21 cellular contexts compared by ENCODE assay signal in the genomic region with DNA sequence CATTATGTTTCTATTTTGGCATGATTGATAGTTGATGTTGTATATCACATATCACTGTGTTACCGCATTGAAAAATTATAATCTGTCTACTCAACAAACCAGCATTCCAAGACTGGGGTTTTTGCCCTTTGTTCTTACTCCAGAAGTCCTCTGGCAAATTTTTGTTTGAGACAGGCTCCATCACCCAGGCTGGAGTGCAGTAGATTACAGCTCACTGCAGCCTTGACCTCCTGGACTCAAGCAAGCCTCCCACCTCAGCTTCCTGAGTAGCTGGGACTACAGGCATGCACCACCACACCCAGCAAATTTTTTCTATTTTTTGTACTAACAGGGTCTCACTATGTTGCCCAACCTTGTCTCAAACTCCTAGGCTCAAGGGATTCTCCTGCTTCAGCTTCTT.
DNase-seq lines count a peak whose midpoint lies in the region; ATAC-seq, FAIRE-seq and TF ChIP-seq lines count a peak whose summit lies in the region.
"Had no signal": no experiment of that assay in that cellular context is flagged by ENCODE, and none has a peak within 500 bp of the region (broad histone marks: within the 10 kb centered on the region; RNA-seq: fewer than 3 reads in every experiment).

No MANE protein-coding gene starts in this region.

- no peaks in the 10 kb centered on the region for H4K20me1 ChIP-seq in HepG2 (ENCODE audit: insufficient read depth, low read length)
- no peaks in the 10 kb centered on the region for H4K20me1 ChIP-seq in SU-DHL-6 (ENCODE audit: low read depth, low read length)
- H4K20me1 ChIP-seq: BLaER1 had no signal

- H3K4me3 Mint-ChIP-seq in natural killer cell (no peak overlapping the region), CD14-positive monocyte (no peak overlapping the region)
- H3K4me3 Mint-ChIP-seq: B cell; CD4-positive, alpha-beta T cell; CD8-positive, alpha-beta memory T cell had no signal

- no peaks in the 10 kb centered on the region for H3K36me3 Mint-ChIP-seq in natural killer cell
- no peaks in the 10 kb centered on the region for H3K36me3 Mint-ChIP-seq in CD14-positive monocyte
- H3K36me3 Mint-ChIP-seq: CD8-positive, alpha-beta memory T cell had no signal

- intact Hi-C loops in HepG2 (cut with micrococcal nuclease; ENCODE audit: unreplicated experiment), result no loop called here
- intact Hi-C loops in right lobe of liver (cut with DNase I), result no loop called here
- intact Hi-C loops in testis (cut with DNase I; ENCODE audit: low total_unique reads), result no loop called here
- intact Hi-C loops in natural killer cell (cut with micrococcal nuclease), result no loop called here
- intact Hi-C loops in CD14-positive monocyte (cut with micrococcal nuclease), result no loop called here

- TF ChIP-seq EP300 in HepG2 (IDR thresholded peaks at IDR 0.05; ENCODE audit: low read depth in 2 of 2, low read length in 2 of 2) (no peak), HepG2 (CRISPR knock-in tag; IDR thresholded peaks at IDR 0.05; ENCODE audit: borderline replicate concordance) (no peak)

- H3K9me3 Mint-ChIP-seq in natural killer cell (no peaks in the 10 kb centered on the region), CD14-positive monocyte (peaks cover 0 to 4% (median 3%) of the 10 kb centered on the region in 7 donors)
- H3K9me3 Mint-ChIP-seq: CD4-positive, alpha-beta T cell had no signal

- H3K36me3 ChIP-seq in HepG2 (replicated peaks in 1 of 2; ENCODE audit: control insufficient read depth in 1 of 2, insufficient read depth in 2 of 2, low read length in 2 of 2), result no peaks in the 10 kb centered on the region
- H3K36me3 ChIP-seq in right lobe of liver, result no peaks in the 10 kb centered on the region
- H3K36me3 ChIP-seq in SU-DHL-6 (ENCODE audit: low read length), result 0 out of 2 replicates have a peak, but pooled peaks cover 3% of the 10 kb centered on the region
- H3K36me3 ChIP-seq in testis (ENCODE audit: low read depth, missing control alignments), result no peaks in the 10 kb centered on the region
- H3K36me3 ChIP-seq: BLaER1 had no signal

- no peaks in the 10 kb centered on the region for H3K4me1 ChIP-seq in HepG2 (ENCODE audit: insufficient read depth, low read length)
- no peaks in the 10 kb centered on the region for H3K4me1 ChIP-seq in right lobe of liver
- H3K4me1 ChIP-seq in testis, result peaks cover 5% of the 10 kb centered on the region
- H3K4me1 ChIP-seq: BLaER1 had no signal

- H3K79me2 ChIP-seq in HepG2 (ENCODE audit: insufficient read depth, low read length), result no peaks in the 10 kb centered on the region
- no peaks in the 10 kb centered on the region for H3K79me2 ChIP-seq in SU-DHL-6 (ENCODE audit: insufficient read depth, low read length)

- H3K27ac ChIP-seq in HepG2 (ENCODE audit: extremely low read length, insufficient read depth, low read length), result no peak overlapping the region
- H3K27ac ChIP-seq in right lobe of liver, result no peak overlapping the region
- H3K27ac ChIP-seq in SU-DHL-6 (ENCODE audit: low read depth, low read length), result no peak overlapping the region
- H3K27ac ChIP-seq in testis, result no peak overlapping the region
- H3K27ac ChIP-seq: 22Rv1, BLaER1, C4-2B, GM23248 had no signal

- H3K9ac ChIP-seq in HepG2 (ENCODE audit: insufficient read depth, low read depth, low read length) (no peak overlapping the region), SU-DHL-6 (ENCODE audit: low read length) (no peak overlapping the region)
- H3K9ac ChIP-seq: BLaER1, GM23248 had no signal

- in situ Hi-C loops in HepG2 (cut with HindIII; ENCODE audit: extremely low pct_ligation_motif_present, low pct_unique_long_range_greater_than_20kb), result no loop called here

- H3F3A ChIP-seq in SU-DHL-6 (ENCODE audit: insufficient read depth), result no peaks in the 10 kb centered on the region; the same call in 1 of the 2 replicates

- H3K9me3 ChIP-seq in HepG2 (ENCODE audit: low read length) (no peaks in the 10 kb centered on the region), right lobe of liver (no peaks in the 10 kb centered on the region), SU-DHL-6 (ENCODE audit: insufficient read depth, low read length) (0 out of 2 replicates have a peak, but pooled peaks cover 6% of the 10 kb centered on the region), testis (no peaks in the 10 kb centered on the region)
- H3K9me3 ChIP-seq: BLaER1 had no signal

- DNase-seq in HepG2 (ENCODE audit: low spot score) (no peak), right lobe of liver (no peak), testis (peak; percentile 21), natural killer cell (no peak), CD14-positive monocyte (ENCODE audit: low spot score) (no peak)
- DNase-seq: CD4-positive, alpha-beta T cell; CD8-positive, alpha-beta memory T cell; DMS 273 treated with DMSO at 0.1 percent for 48 hours; DMS79; EL; GDM1; GM23248; HCEC 1CT had no signal

- H3K4me3 ChIP-seq in HepG2 (replicated peaks in 1 of 3; ENCODE audit: insufficient read depth in 1 of 3, low read depth in 2 of 3, low read length in 3 of 3) (no peak overlapping the region), right lobe of liver (no peak overlapping the region), SU-DHL-6 (ENCODE audit: insufficient read depth, low read length, poor library complexity, severe bottlenecking) (no peak overlapping the region), testis (no peak overlapping the region)
- H3K4me3 ChIP-seq: BLaER1, GM12878, GM23248 had no signal

- H3K4me2 ChIP-seq in HepG2 (ENCODE audit: low read depth, low read length), result no peak overlapping the region
- no peak overlapping the region for H3K4me2 ChIP-seq in SU-DHL-6 (ENCODE audit: low read depth, low read length, poor library complexity, severe bottlenecking)
- H3K4me2 ChIP-seq: BLaER1 had no signal

- H3K27ac Mint-ChIP-seq in natural killer cell, result no peak overlapping the region
- H3K27ac Mint-ChIP-seq in CD14-positive monocyte, result no peak overlapping the region
- H3K27ac Mint-ChIP-seq: B cell; CD4-positive, alpha-beta T cell; CD8-positive, alpha-beta memory T cell had no signal

- H3K4me1 Mint-ChIP-seq in natural killer cell (no peaks in the 10 kb centered on the region), CD14-positive monocyte (no peaks in the 10 kb centered on the region)
- H3K4me1 Mint-ChIP-seq: CD8-positive, alpha-beta memory T cell had no signal

- H3K27me3 ChIP-seq in HepG2 (ENCODE audit: control insufficient read depth in 1 of 2, insufficient read depth in 2 of 2, low read length in 2 of 2) (no peaks in the 10 kb centered on the region), right lobe of liver (no peaks in the 10 kb centered on the region), SU-DHL-6 (ENCODE audit: low read length) (no peaks in the 10 kb centered on the region), testis (no peaks in the 10 kb centered on the region)
- H3K27me3 ChIP-seq: BLaER1 had no signal

- H3K27me3 Mint-ChIP-seq in natural killer cell (ENCODE audit: low read depth in 2 of 2), result no peaks in the 10 kb centered on the region
- no peaks in the 10 kb centered on the region for H3K27me3 Mint-ChIP-seq in CD14-positive monocyte (ENCODE audit: low read depth in 3 of 3)
- H3K27me3 Mint-ChIP-seq: B cell; CD4-positive, alpha-beta T cell; CD8-positive, alpha-beta memory T cell had no signal

- ATAC-seq in HepG2, result peak; percentile 54
- ATAC-seq in right lobe of liver, result no peak
- ATAC-seq in natural killer cell, result no peak
- ATAC-seq: GM12878 had no signal

- TF ChIP-seq POLR2A in HepG2 (IDR thresholded peaks at IDR 0.05; ENCODE audit: insufficient read depth in 1 of 2, low read depth in 2 of 2, low read length in 2 of 2) (no peak), right lobe of liver (IDR thresholded peaks at IDR 0.05) (no peak), testis (IDR thresholded peaks at IDR 0.05) (no peak)

- BruUV-seq in HepG2 (replicated peaks; lab: Mats Ljungman, UMichigan), result no TSS peak

- FAIRE-seq in HepG2 (lab: Jason Lieb, UNC), result no peak
- FAIRE-seq: D721Med, GM12878, GM19239 had no signal

- CTCF ChIA-PET in HepG2 (lab: Yijun Ruan, JAX; ENCODE audit: low intra/inter-chr PET ratio, low total read pairs), result no interaction called here

- 0% methylated on average over 1 of the region's 1 CpG for WGBS in HepG2 (ENCODE audit: low lambda C conversion rate)
- 100% methylated on average over 1 of the region's 1 CpG for whole genome bisulfite sequencing in right lobe of liver (ENCODE audit: insufficient coverage, low coverage, low lambda C conversion rate, missing lambda C conversion rate)
- WGBS in testis, 2 donors, result 50 to 86% methylated on average over 1 of the region's 1 CpG

- no peak overlapping the region for H2AFZ ChIP-seq in HepG2 (ENCODE audit: low read length)
- peak overlapping the region; percentile 10 for H2AFZ ChIP-seq in SU-DHL-6 (ENCODE audit: low read depth, low read length, severe bottlenecking)
- H2AFZ ChIP-seq: GM23248 had no signal

- POLR2A ChIA-PET in HepG2 (lab: Yijun Ruan, JAX), result no interaction called here

- TF ChIP-seq CTCF in HepG2 (CRISPR knock-in tag; IDR thresholded peaks at IDR 0.05) (no peak), right lobe of liver (IDR thresholded peaks at IDR 0.05) (no peak), SU-DHL-6 (IDR thresholded peaks at IDR 0.05; ENCODE audit: insufficient read depth, low read length, poor library complexity, severe bottlenecking) (no peak), testis (IDR thresholded peaks at IDR 0.05) (no peak), natural killer cell (IDR thresholded peaks at IDR 0.05) (no peak), CD14-positive monocyte (IDR thresholded peaks at IDR 0.05) (no peak)

- no peak for TF ChIP-seq RAD21 in HepG2 (CRISPR knock-in tag; IDR thresholded peaks at IDR 0.05)

- no peaks in the 10 kb centered on the region for H3K9me2 ChIP-seq in SU-DHL-6 (replicated peaks; ENCODE audit: insufficient read depth, low read length)

TF ChIP-seq in HepG2, 621 proteins besides CTCF, POLR2A, EP300 and RAD21:
- TF ChIP-seq ERF (CRISPR knock-in tag; IDR thresholded peaks at IDR 0.05) (no peak), ARHGAP35 (CRISPR knock-in tag; IDR thresholded peaks at IDR 0.05; ENCODE audit: borderline replicate concordance) (no peak), ZNF558 (CRISPR knock-in tag; IDR thresholded peaks at IDR 0.05; ENCODE audit: borderline replicate concordance) (no peak), ZNF224 (CRISPR knock-in tag; IDR thresholded peaks at IDR 0.05) (no peak)
